In genomic region chr4:25160714-25161598, GRCh38 we compare ENCODE assay signal across 8 cellular contexts. TPM values are rescaled to one million over a fixed set of nuclear protein-coding genes. Genes with fewer than 3 reads are reported as not detected.
DNase-seq lines count a peak whose midpoint lies in the region; ATAC-seq and TF ChIP-seq lines count a peak whose summit lies in the region.

No MANE protein-coding gene starts in this region.

- no peaks in the 10 kb centered on the region for H4K20me1 ChIP-seq in OCI-LY1 (ENCODE audit: insufficient read depth, low read length)

- ATAC-seq in HG02973 (IDR thresholded peaks at IDR 0.05; ENCODE audit: unreplicated experiment) = peak; percentile 29
- ATAC-seq in lung (ENCODE audit: insufficient read depth, low FRiP score) = peak; percentile 14

- peak overlapping the region; percentile 65 for H3K9ac ChIP-seq in OCI-LY1 (ENCODE audit: low read length)

- 1 to 5% methylated on average over 16 of the region's 16 CpGs for WGBS in lung, 2 donors

- H3K27ac ChIP-seq in OCI-LY1 (ENCODE audit: low read depth, low read length, poor library complexity, severe bottlenecking) = peak overlapping the region; percentile 87
- H3K27ac ChIP-seq in lung (ENCODE audit: low read depth in 1 of 2, low read length in 1 of 2) = peak overlapping the region; percentile 71 to 80
- peak overlapping the region; percentile 97 to 98 for H3K27ac ChIP-seq in uterus

- no peak overlapping the region; the same call in 1 of the 2 replicates for H2AFZ ChIP-seq in OCI-LY1 (ENCODE audit: low read length)

- H3K9me3 ChIP-seq in OCI-LY1 (ENCODE audit: low read length) = no peaks in the 10 kb centered on the region
- no peaks in the 10 kb centered on the region for H3K9me3 ChIP-seq in lung (ENCODE audit: control insufficient read depth in 2 of 2, insufficient read depth in 1 of 2, low read length in 1 of 2)
- no peaks in the 10 kb centered on the region for H3K9me3 ChIP-seq in uterus

- no peaks in the 10 kb centered on the region for H3F3A ChIP-seq in OCI-LY1 (ENCODE audit: insufficient read depth, low read length)

- no peaks in the 10 kb centered on the region for H3K27me3 ChIP-seq in OCI-LY1 (ENCODE audit: insufficient read depth, low read length)
- no peaks in the 10 kb centered on the region for H3K27me3 ChIP-seq in lung (ENCODE audit: control insufficient read depth, insufficient read depth)
- H3K27me3 ChIP-seq in uterus = no peaks in the 10 kb centered on the region

- no peaks in the 10 kb centered on the region for H3K9me2 ChIP-seq in OCI-LY1 (ENCODE audit: low read depth, low read length)

- peak overlapping the region; percentile 83 for H3K4me2 ChIP-seq in OCI-LY1 (ENCODE audit: low read length)

- peaks cover 4% of the 10 kb centered on the region for H3K36me3 ChIP-seq in OCI-LY1 (ENCODE audit: insufficient read depth, low read length)
- H3K36me3 ChIP-seq in lung (ENCODE audit: control insufficient read depth in 2 of 2, insufficient read depth in 2 of 2, low read length in 2 of 2) = peaks cover 0 to 1% of the 10 kb centered on the region in 2 donors
- H3K36me3 ChIP-seq in uterus = no peaks in the 10 kb centered on the region

- TF ChIP-seq CTCF in OCI-LY1 (IDR thresholded peaks at IDR 0.05; ENCODE audit: low read length) (no peak), choroid plexus epithelial cell (conservative IDR thresholded peaks at IDR 0.05; ENCODE audit: low read depth, low read length) (no peak), lung (IDR thresholded peaks at IDR 0.05; ENCODE audit: control extremely low read depth, extremely low read depth) (no peak), uterus (IDR thresholded peaks at IDR 0.05) (no peak)

- DNase-seq in stimulated activated CD4-positive, alpha-beta T cell treated with anti-CD3 and anti-CD28 coated beads, Interleukin-2, amount 100 ng/mL, for 4 hours (ENCODE audit: low read depth) = peak; percentile 2
- no peak for DNase-seq in stimulated activated CD4-positive, alpha-beta T cell treated with anti-CD3 and anti-CD28 coated beads, Interleukin-4, amount 100 ng/mL, for 24 hours
- DNase-seq in choroid plexus epithelial cell (ENCODE audit: low read depth) = peak; percentile 22
- no peak for DNase-seq in lung (ENCODE audit: low spot score)
- DNase-seq in uterus = no peak
- DNase-seq in COR-L47 (lab: John Stamatoyannopoulos, UW) = no peak

- H3K4me1 ChIP-seq in OCI-LY1 (ENCODE audit: insufficient read depth, low read length, severe bottlenecking) = peaks cover 19% of the 10 kb centered on the region
- peaks cover 1 to 3% of the 10 kb centered on the region in 2 donors for H3K4me1 ChIP-seq in lung (ENCODE audit: control insufficient read depth in 2 of 2, insufficient read depth in 2 of 2, low read length in 2 of 2)
- no peaks in the 10 kb centered on the region for H3K4me1 ChIP-seq in uterus

- no peak for TF ChIP-seq POLR2A in uterus (IDR thresholded peaks at IDR 0.05)

- no peaks in the 10 kb centered on the region for H3K79me2 ChIP-seq in OCI-LY1 (ENCODE audit: insufficient read depth, low read length)

- intact Hi-C loops in uterus (cut with DNase I; ENCODE audit: low total_unique reads) = no loop called here

- peak overlapping the region; percentile 74 for H3K4me3 ChIP-seq in OCI-LY1 (ENCODE audit: low read depth, low read length, poor library complexity, severe bottlenecking)
- peak overlapping the region; percentile 98 for H3K4me3 ChIP-seq in choroid plexus epithelial cell (ENCODE audit: low read depth, low read length)
- peak overlapping the region; percentile 98 for H3K4me3 ChIP-seq in lung
- H3K4me3 ChIP-seq in uterus = peak overlapping the region; percentile 98 to 99

RNA-seq across cellular contexts. Expression of gene SEPSECS, which starts 0.7 kb away (rescaled TPM):
- 10 to 100 TPM in 1 of 2 donors, 1 to 10 TPM in 1; 8.8 to 23.2 TPM for total RNA-seq in lung
- polyA plus RNA-seq in lung = 1 to 10 TPM; 2.8 to 5.9 TPM
- 10 to 100 TPM in 2 of 4 donors, 1 to 10 TPM in 2; 6.9 to 22.8 (median 10.4) TPM for total RNA-seq in uterus

Comparison
In these comparisons a context has a peak if more than half of its experiments do, and no peak if none do; other contexts are left out.
1. DNase-seq: peak in stimulated activated CD4-positive, alpha-beta T cell treated with anti-CD3 and anti-CD28 coated beads, Interleukin-2, amount 100 ng/mL, for 4 hours (single experiment) and choroid plexus epithelial cell (single experiment); none in stimulated activated CD4-positive, alpha-beta T cell treated with anti-CD3 and anti-CD28 coated beads, Interleukin-4, amount 100 ng/mL, for 24 hours (single experiment), lung (single experiment), uterus (0 of 2) and COR-L47 (single experiment).
2. Peak in every context shown above with its lines, with median percentiles within 50 percentile points of each other: H3K27ac ChIP-seq and H3K4me3 ChIP-seq.